Comparison of ENCODE assay signal across 19 cellular contexts in genomic region chr3:43177092-43177491, GRCh38.
DNase-seq lines count a peak whose midpoint lies in the region; ATAC-seq and TF ChIP-seq lines count a peak whose summit lies in the region.
"Had no signal": no experiment of that assay in that cellular context is flagged by ENCODE, and none has a peak within 500 bp of the region (broad histone marks: within the 10 kb centered on the region; RNA-seq: fewer than 3 reads in every experiment).

No MANE protein-coding gene starts in this region.

- peaks cover 20% of the 10 kb centered on the region for H3K9me3 ChIP-seq in CD4-positive, alpha-beta T cell (ENCODE audit: control insufficient read depth, low read length)
- H3K9me3 ChIP-seq in IMR-90 (ENCODE audit: control insufficient read depth, insufficient read depth, low read length) (peaks cover 3% of the 10 kb centered on the region; the same call in 1 of the 2 replicates), gastroesophageal sphincter (peaks cover 0 to 4% (median 0%) of the 10 kb centered on the region in 3 donors)
- H3K9me3 ChIP-seq: ascending aorta, neutrophil, thoracic aorta had no signal

- no peaks in the 10 kb centered on the region for H3K27me3 Mint-ChIP-seq in CD4-positive, alpha-beta T cell
- H3K27me3 Mint-ChIP-seq: activated naive CD4-positive, alpha-beta T cell treated with anti-CD3 and anti-CD28 coated beads, Interleukin-2, amount 50 U/mL, for 24 hours had no signal

- H3K56ac ChIP-seq in IMR-90 (ENCODE audit: extremely low read depth, insufficient read depth, low read length), result no peak overlapping the region

- TF ChIP-seq CTCF in CD4-positive, alpha-beta T cell (IDR thresholded peaks at IDR 0.05), result no peak
- no peak for TF ChIP-seq CTCF in IMR-90 (conservative IDR thresholded peaks at IDR 0.05; ENCODE audit: low read depth, low read length)
- no peak for TF ChIP-seq CTCF in gastroesophageal sphincter (IDR thresholded peaks at IDR 0.05)

- H3K36me3 ChIP-seq in IMR-90 (ENCODE audit: control insufficient read depth, insufficient read depth, low read length) (no peaks in the 10 kb centered on the region), gastroesophageal sphincter (no peaks in the 10 kb centered on the region)
- H3K36me3 ChIP-seq: ascending aorta, neutrophil, thoracic aorta, WERI-Rb-1 had no signal

- H2BK5ac ChIP-seq in IMR-90 (ENCODE audit: low read depth, low read length, poor library complexity, severe bottlenecking), result no peak overlapping the region

- peak overlapping the region; percentile 59 for H3K27ac Mint-ChIP-seq in CD4-positive, alpha-beta T cell
- H3K27ac Mint-ChIP-seq: activated naive CD4-positive, alpha-beta T cell treated with anti-CD3 and anti-CD28 coated beads, Interleukin-2, amount 50 U/mL, for 24 hours had no signal

- TF ChIP-seq POLR2A in IMR-90 (IDR thresholded peaks at IDR 0.05; ENCODE audit: low read depth, low read length), result no peak
- no peak for TF ChIP-seq POLR2A in gastroesophageal sphincter (IDR thresholded peaks at IDR 0.05)

- H2AFZ ChIP-seq in IMR-90 (replicated peaks; ENCODE audit: low read length, poor library complexity), result no peak overlapping the region

- H3K4me1 Mint-ChIP-seq in CD4-positive, alpha-beta T cell (ENCODE audit: low read depth), result peaks cover 49% of the 10 kb centered on the region

- H3K4me3 Mint-ChIP-seq in CD4-positive, alpha-beta T cell, result no peak overlapping the region
- H3K4me3 Mint-ChIP-seq: activated naive CD4-positive, alpha-beta T cell treated with anti-CD3 and anti-CD28 coated beads, Interleukin-2, amount 50 U/mL, for 24 hours had no signal

- TF ChIP-seq EP300 in gastroesophageal sphincter (IDR thresholded peaks at IDR 0.05), result no peak

- in situ Hi-C loops in IMR-90 (cut with MboI; ENCODE audit: low sequenced_read_pairs), result no loop called here

- H3K4ac ChIP-seq in IMR-90 (ENCODE audit: low read depth, low read length), result peak overlapping the region; percentile 79

- no peak for ATAC-seq in CD4-positive, alpha-beta T cell (ENCODE audit: poor library complexity)
- ATAC-seq in IMR-90 (ENCODE audit: low read depth), result no peak
- ATAC-seq in gastroesophageal sphincter, result no peak
- ATAC-seq in GM19035 (IDR thresholded peaks at IDR 0.05; ENCODE audit: unreplicated experiment), result no peak

- POLR2A ChIA-PET in CD4-positive, alpha-beta T cell (lab: Charles Lee), result interaction anchor here (0.6 to 1.0 kb wide), 2 partner anchors 15 to 152 kb away, joined by 3 to 4 read pairs; no protein-coding TSS in a partner anchor
- POLR2A ChIA-PET in IMR-90 (lab: Charles Lee; ENCODE audit: unreplicated experiment), result no interaction called here

- peaks cover 18% of the 10 kb centered on the region for H3K4me1 ChIP-seq in IMR-90 (ENCODE audit: control insufficient read depth, insufficient read depth, low read length)
- H3K4me1 ChIP-seq in gastroesophageal sphincter, result peaks cover 0 to 19% (median 0%) of the 10 kb centered on the region in 3 donors
- H3K4me1 ChIP-seq: ascending aorta had no signal

- peaks cover 16% of the 10 kb centered on the region for H3K9me3 Mint-ChIP-seq in CD4-positive, alpha-beta T cell

- H3K18ac ChIP-seq in IMR-90 (ENCODE audit: low read depth, low read length), result no peak overlapping the region

- CTCF ChIA-PET in CD4-positive, alpha-beta T cell (lab: Charles Lee), result no interaction called here
- CTCF ChIA-PET in IMR-90 (lab: Yijun Ruan, JAX), result no interaction called here

- H3K4me2 ChIP-seq in IMR-90 (ENCODE audit: low read depth, low read length), result no peak overlapping the region

- H2AK9ac ChIP-seq in IMR-90 (replicated peaks; ENCODE audit: low read depth, low read length, poor library complexity), result no peak overlapping the region

- intact Hi-C loops in CD4-positive, alpha-beta T cell (cut with DNase I, micrococcal nuclease), result no loop called here
- intact Hi-C loops in IMR-90 (cut with micrococcal nuclease), result no loop called here

- DNase-seq in CD4-positive, alpha-beta T cell, result no peak
- no peak for DNase-seq in IMR-90
- peak; percentile 68 for DNase-seq in glomerular visceral epithelial cell (ENCODE audit: extremely low spot score)
- peak; percentile 93 for DNase-seq in renal cortical epithelial cell (ENCODE audit: low read depth)
- no peak for DNase-seq in midbrain (lab: John Stamatoyannopoulos, UW)
- DNase-seq: activated T-cell treated with anti-CD3 and anti-CD28 coated beads, Interleukin-2, amount 50 U/mL, for 48 hours; AML-193; effector CD8-positive, alpha-beta T cell; NCI-H1105 treated with DMSO at 0.1 percent for 48 hours; NCI-H510A; retina; stimulated activated CD4-positive, alpha-beta T cell treated with anti-CD3 and anti-CD28 coated beads, Interleukin-15, amount 100 ng/mL, for 24 hours; WERI-Rb-1 had no signal

- peak overlapping the region; percentile 69; the same call in 1 of the 2 replicates for H2AK5ac ChIP-seq in IMR-90 (ENCODE audit: low read depth, low read length)

- no peak overlapping the region for H3K27ac ChIP-seq in CD4-positive, alpha-beta T cell (ENCODE audit: low read depth, low read length)
- no peak overlapping the region for H3K27ac ChIP-seq in IMR-90 (ENCODE audit: insufficient read depth, low read length)
- H3K27ac ChIP-seq in gastroesophageal sphincter, result no peak overlapping the region
- H3K27ac ChIP-seq: ascending aorta, neutrophil, thoracic aorta, WERI-Rb-1 had no signal

- no CpG with 5 or more reads among the region's 5 CpGs for WGBS in IMR-90 (ENCODE audit: extremely low coverage in 2 of 2, insufficient read length in 1 of 2), 2 experiments
- 100% methylated on average over 3 of the region's 5 CpGs; no CpG with 5 or more reads in 1 of the 2 donors for WGBS in gastroesophageal sphincter (ENCODE audit: low coverage in 1 of 2), 2 donors

- peak overlapping the region in 1 of 2 experiments; percentile 26; a peak in 1 of 4 replicates for H4K8ac ChIP-seq in IMR-90 (ENCODE audit: low read depth in 2 of 2, low read length in 2 of 2)

- H3K27me3 ChIP-seq in CD4-positive, alpha-beta T cell (ENCODE audit: control insufficient read depth, insufficient read depth, low read length), result no peaks in the 10 kb centered on the region
- H3K27me3 ChIP-seq in IMR-90 (ENCODE audit: control insufficient read depth, insufficient read depth, low read length) (no peaks in the 10 kb centered on the region), gastroesophageal sphincter (no peaks in the 10 kb centered on the region)
- H3K27me3 ChIP-seq: ascending aorta, neutrophil had no signal

- H3K9ac ChIP-seq in IMR-90 (ENCODE audit: low read depth, low read length), result no peak overlapping the region

- H3K23ac ChIP-seq in IMR-90 (ENCODE audit: low read depth, low read length), result peak overlapping the region; percentile 39; the same call in 1 of the 2 replicates

- H4K91ac ChIP-seq in IMR-90 (ENCODE audit: insufficient read depth, low read depth, low read length), result peak overlapping the region; percentile 12; the same call in 1 of the 2 replicates

- peak overlapping the region; percentile 68 for H2BK120ac ChIP-seq in IMR-90 (ENCODE audit: low read depth, low read length)

- H3K14ac ChIP-seq in IMR-90 (replicated peaks; ENCODE audit: low read depth, low read length), result peak overlapping the region; percentile 87

- no TSS peak for BruUV-seq in IMR-90 (replicated peaks; lab: Mats Ljungman, UMichigan)

- peak overlapping the region; percentile 49; the same call in 1 of the 2 replicates for H2BK20ac ChIP-seq in IMR-90 (ENCODE audit: low read depth, low read length)

- H2BK15ac ChIP-seq in IMR-90 (ENCODE audit: low read depth, low read length), result peak overlapping the region; percentile 78; the same call in 2 of the 3 replicates

- H3K4me3 ChIP-seq in IMR-90 (ENCODE audit: insufficient read depth, low read depth, low read length) (no peak overlapping the region), gastroesophageal sphincter (no peak overlapping the region)
- H3K4me3 ChIP-seq: ascending aorta, thoracic aorta had no signal

- dilution Hi-C loops in IMR-90 (cut with HindIII; ENCODE audit: low sequenced_read_pairs, unreplicated experiment), result no loop called here

- H3K36me3 Mint-ChIP-seq in CD4-positive, alpha-beta T cell (ENCODE audit: low read depth), result peaks cover 16% of the 10 kb centered on the region

- peaks cover 26% of the 10 kb centered on the region for H3K9me1 ChIP-seq in IMR-90 (ENCODE audit: insufficient read depth, low read length)

- no peak overlapping the region; the same call in 1 of the 2 replicates for H4K5ac ChIP-seq in IMR-90 (ENCODE audit: low read depth, low read length)

- no peak for TF ChIP-seq RAD21 in IMR-90 (IDR thresholded peaks at IDR 0.05; ENCODE audit: low read length)

- H4K20me1 ChIP-seq in IMR-90 (ENCODE audit: insufficient read depth, low read length), result no peaks in the 10 kb centered on the region

- H3K79me1 ChIP-seq in IMR-90 (ENCODE audit: low read depth in 1 of 2, low read length in 2 of 2), result peaks cover 0 to 20% of the 10 kb centered on the region in 2 experiments; a peak in 2 of 4 replicates

TF ChIP-seq in IMR-90, 13 proteins besides CTCF, POLR2A, EP300 and RAD21:
- TF ChIP-seq NFE2L2 (IDR thresholded peaks at IDR 0.05; ENCODE audit: low read depth, low read length) (no peak), CHD1 (IDR thresholded peaks at IDR 0.05; ENCODE audit: low read depth, low read length) (no peak), MXI1 (IDR thresholded peaks at IDR 0.05; ENCODE audit: borderline replicate concordance, low read depth, low read length) (no peak), SMC3 (IDR thresholded peaks at IDR 0.05; ENCODE audit: low read depth, low read length) (no peak), MAZ (IDR thresholded peaks at IDR 0.05; ENCODE audit: borderline replicate concordance, low read depth, low read length) (no peak), USF2 (IDR thresholded peaks at IDR 0.05; ENCODE audit: low read depth, low read length) (no peak), CEBPB (IDR thresholded peaks at IDR 0.05; ENCODE audit: low read depth, low read length) (no peak)
TF ChIP-seq in IMR-90: peak in this region for 0.

Comparison
In these comparisons a context has a peak if more than half of its experiments do, and no peak if none do; other contexts are left out.
1. DNase-seq: peak in glomerular visceral epithelial cell (single experiment) and renal cortical epithelial cell (single experiment); none in CD4-positive, alpha-beta T cell (0 of 10), IMR-90 (single experiment) and midbrain (single experiment).